ENCODE assay signal across 1 cellular context in the genomic region with DNA sequence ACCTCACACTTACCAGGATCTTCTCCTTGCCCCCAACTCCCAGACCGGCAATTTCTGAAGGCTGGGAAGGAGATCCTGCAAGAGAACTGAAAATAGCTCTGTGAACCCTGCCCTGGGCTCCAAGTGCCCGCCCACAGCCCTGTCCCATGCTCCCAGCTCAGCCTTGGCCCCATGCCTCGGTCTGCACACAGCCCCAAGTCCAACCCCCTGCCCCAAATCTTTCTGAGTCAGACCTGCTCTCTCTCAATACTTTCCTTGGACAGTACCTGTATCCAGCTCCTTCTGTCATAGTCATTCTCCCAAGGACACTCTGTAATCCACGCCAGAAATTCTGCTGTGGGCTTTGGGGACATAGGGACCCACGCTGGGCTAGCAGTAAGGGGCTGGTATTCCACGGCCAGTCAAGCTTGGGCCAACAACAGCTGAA.
TF ChIP-seq lines count a peak whose summit lies in the region.

No MANE protein-coding gene starts in this region.

TF ChIP-seq in HepG2, 621 proteins besides CTCF, POLR2A, EP300 and RAD21 (continued from another document and continues in another):
- TF ChIP-seq, protein P1, sequence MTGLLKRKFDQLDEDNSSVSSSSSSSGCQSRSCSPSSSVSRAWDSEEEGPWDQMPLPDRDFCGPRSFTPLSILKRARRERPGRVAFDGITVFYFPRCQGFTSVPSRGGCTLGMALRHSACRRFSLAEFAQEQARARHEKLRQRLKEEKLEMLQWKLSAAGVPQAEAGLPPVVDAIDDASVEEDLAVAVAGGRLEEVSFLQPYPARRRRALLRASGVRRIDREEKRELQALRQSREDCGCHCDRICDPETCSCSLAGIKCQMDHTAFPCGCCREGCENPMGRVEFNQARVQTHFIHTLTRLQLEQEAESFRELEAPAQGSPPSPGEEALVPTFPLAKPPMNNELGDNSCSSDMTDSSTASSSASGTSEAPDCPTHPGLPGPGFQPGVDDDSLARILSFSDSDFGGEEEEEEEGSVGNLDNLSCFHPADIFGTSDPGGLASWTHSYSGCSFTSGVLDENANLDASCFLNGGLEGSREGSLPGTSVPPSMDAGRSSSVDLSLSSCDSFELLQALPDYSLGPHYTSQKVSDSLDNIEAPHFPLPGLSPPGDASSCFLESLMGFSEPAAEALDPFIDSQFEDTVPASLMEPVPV (CRISPR knock-in tag; IDR thresholded peaks at IDR 0.05) = peak; percentile 39; the same call in 1 of the 2 replicates
- TF ChIP-seq, protein P2, sequence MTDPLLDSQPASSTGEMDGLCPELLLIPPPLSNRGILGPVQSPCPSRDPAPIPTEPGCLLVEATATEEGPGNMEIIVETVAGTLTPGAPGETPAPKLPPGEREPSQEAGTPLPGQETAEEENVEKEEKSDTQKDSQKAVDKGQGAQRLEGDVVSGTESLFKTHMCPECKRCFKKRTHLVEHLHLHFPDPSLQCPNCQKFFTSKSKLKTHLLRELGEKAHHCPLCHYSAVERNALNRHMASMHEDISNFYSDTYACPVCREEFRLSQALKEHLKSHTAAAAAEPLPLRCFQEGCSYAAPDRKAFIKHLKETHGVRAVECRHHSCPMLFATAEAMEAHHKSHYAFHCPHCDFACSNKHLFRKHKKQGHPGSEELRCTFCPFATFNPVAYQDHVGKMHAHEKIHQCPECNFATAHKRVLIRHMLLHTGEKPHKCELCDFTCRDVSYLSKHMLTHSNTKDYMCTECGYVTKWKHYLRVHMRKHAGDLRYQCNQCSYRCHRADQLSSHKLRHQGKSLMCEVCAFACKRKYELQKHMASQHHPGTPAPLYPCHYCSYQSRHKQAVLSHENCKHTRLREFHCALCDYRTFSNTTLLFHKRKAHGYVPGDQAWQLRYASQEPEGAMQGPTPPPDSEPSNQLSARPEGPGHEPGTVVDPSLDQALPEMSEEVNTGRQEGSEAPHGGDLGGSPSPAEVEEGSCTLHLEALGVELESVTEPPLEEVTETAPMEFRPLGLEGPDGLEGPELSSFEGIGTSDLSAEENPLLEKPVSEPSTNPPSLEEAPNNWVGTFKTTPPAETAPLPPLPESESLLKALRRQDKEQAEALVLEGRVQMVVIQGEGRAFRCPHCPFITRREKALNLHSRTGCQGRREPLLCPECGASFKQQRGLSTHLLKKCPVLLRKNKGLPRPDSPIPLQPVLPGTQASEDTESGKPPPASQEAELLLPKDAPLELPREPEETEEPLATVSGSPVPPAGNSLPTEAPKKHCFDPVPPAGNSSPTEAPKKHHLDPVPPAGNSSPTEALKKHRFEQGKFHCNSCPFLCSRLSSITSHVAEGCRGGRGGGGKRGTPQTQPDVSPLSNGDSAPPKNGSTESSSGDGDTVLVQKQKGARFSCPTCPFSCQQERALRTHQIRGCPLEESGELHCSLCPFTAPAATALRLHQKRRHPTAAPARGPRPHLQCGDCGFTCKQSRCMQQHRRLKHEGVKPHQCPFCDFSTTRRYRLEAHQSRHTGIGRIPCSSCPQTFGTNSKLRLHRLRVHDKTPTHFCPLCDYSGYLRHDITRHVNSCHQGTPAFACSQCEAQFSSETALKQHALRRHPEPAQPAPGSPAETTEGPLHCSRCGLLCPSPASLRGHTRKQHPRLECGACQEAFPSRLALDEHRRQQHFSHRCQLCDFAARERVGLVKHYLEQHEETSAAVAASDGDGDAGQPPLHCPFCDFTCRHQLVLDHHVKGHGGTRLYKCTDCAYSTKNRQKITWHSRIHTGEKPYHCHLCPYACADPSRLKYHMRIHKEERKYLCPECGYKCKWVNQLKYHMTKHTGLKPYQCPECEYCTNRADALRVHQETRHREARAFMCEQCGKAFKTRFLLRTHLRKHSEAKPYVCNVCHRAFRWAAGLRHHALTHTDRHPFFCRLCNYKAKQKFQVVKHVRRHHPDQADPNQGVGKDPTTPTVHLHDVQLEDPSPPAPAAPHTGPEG (CRISPR knock-in tag; IDR thresholded peaks at IDR 0.05) = no peak
- no peak for TF ChIP-seq ZBTB10 (CRISPR knock-in tag; IDR thresholded peaks at IDR 0.05; ENCODE audit: borderline replicate concordance)
- TF ChIP-seq MTA1 (CRISPR knock-in tag; IDR thresholded peaks at IDR 0.05; ENCODE audit: borderline replicate concordance) = peak; percentile 65; the same call in 1 of the 2 replicates
- no peak for TF ChIP-seq DR1 (CRISPR knock-in tag; IDR thresholded peaks at IDR 0.05)
- TF ChIP-seq ZBTB20 (CRISPR knock-in tag; IDR thresholded peaks at IDR 0.05; ENCODE audit: borderline replicate concordance, low read depth) = 0 out of 2 replicates have a peak, but pooled peaks have one; percentile 59
- TF ChIP-seq ZNF614 (CRISPR knock-in tag; IDR thresholded peaks at IDR 0.05; ENCODE audit: borderline replicate concordance) = no peak
- no peak for TF ChIP-seq NBN (conservative IDR thresholded peaks at IDR 0.05)
- 0 out of 2 replicates have a peak, but pooled peaks have one; percentile 34 for TF ChIP-seq POGK (CRISPR knock-in tag; conservative IDR thresholded peaks at IDR 0.05)
- TF ChIP-seq RNF2 (conservative IDR thresholded peaks at IDR 0.05; ENCODE audit: low read depth) = no peak
- TF ChIP-seq ZNF782 (CRISPR knock-in tag; IDR thresholded peaks at IDR 0.05; ENCODE audit: borderline replicate concordance) = peak; percentile 68; the same call in 1 of the 2 replicates
- TF ChIP-seq ZMYM3 (CRISPR knock-in tag; IDR thresholded peaks at IDR 0.05) = peak; percentile 62; the same call in 1 of the 2 replicates
- TF ChIP-seq PATZ1 (CRISPR knock-in tag; IDR thresholded peaks at IDR 0.05) = 0 out of 2 replicates have a peak, but pooled peaks have one; percentile 20
- TF ChIP-seq, protein P3, sequence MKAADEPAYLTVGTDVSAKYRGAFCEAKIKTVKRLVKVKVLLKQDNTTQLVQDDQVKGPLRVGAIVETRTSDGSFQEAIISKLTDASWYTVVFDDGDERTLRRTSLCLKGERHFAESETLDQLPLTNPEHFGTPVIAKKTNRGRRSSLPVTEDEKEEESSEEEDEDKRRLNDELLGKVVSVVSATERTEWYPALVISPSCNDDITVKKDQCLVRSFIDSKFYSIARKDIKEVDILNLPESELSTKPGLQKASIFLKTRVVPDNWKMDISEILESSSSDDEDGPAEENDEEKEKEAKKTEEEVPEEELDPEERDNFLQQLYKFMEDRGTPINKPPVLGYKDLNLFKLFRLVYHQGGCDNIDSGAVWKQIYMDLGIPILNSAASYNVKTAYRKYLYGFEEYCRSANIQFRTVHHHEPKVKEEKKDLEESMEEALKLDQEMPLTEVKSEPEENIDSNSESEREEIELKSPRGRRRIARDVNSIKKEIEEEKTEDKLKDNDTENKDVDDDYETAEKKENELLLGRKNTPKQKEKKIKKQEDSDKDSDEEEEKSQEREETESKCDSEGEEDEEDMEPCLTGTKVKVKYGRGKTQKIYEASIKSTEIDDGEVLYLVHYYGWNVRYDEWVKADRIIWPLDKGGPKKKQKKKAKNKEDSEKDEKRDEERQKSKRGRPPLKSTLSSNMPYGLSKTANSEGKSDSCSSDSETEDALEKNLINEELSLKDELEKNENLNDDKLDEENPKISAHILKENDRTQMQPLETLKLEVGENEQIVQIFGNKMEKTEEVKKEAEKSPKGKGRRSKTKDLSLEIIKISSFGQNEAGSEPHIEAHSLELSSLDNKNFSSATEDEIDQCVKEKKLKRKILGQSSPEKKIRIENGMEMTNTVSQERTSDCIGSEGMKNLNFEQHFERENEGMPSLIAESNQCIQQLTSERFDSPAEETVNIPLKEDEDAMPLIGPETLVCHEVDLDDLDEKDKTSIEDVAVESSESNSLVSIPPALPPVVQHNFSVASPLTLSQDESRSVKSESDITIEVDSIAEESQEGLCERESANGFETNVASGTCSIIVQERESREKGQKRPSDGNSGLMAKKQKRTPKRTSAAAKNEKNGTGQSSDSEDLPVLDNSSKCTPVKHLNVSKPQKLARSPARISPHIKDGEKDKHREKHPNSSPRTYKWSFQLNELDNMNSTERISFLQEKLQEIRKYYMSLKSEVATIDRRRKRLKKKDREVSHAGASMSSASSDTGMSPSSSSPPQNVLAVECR (CRISPR knock-in tag; IDR thresholded peaks at IDR 0.05; ENCODE audit: borderline replicate concordance) = peak; percentile 74; the same call in 1 of the 2 replicates
- TF ChIP-seq, protein P4, sequence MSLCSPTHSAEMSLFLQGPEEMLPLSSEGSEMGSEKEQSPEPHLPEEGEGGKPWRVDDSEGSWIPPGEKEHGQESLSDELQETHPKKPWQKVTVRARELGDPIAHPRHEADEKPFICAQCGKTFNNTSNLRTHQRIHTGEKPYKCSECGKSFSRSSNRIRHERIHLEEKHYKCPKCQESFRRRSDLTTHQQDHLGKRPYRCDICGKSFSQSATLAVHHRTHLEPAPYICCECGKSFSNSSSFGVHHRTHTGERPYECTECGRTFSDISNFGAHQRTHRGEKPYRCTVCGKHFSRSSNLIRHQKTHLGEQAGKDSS (CRISPR knock-in tag; IDR thresholded peaks at IDR 0.05; ENCODE audit: borderline replicate concordance, low read depth) = peak; percentile 70; the same call in 1 of the 2 replicates
- no peak for TF ChIP-seq PREB (CRISPR knock-in tag; IDR thresholded peaks at IDR 0.05)
- no peak for TF ChIP-seq MLLT10 (CRISPR knock-in tag; IDR thresholded peaks at IDR 0.05)
- no peak for TF ChIP-seq ASH2L (IDR thresholded peaks at IDR 0.05; ENCODE audit: insufficient read length, low read depth, low read length)
- TF ChIP-seq MXD3 (CRISPR knock-in tag; IDR thresholded peaks at IDR 0.05) = no peak
- TF ChIP-seq SPEN (CRISPR knock-in tag; IDR thresholded peaks at IDR 0.05; ENCODE audit: low read depth) = peak; percentile 32; the same call in 1 of the 2 replicates
- TF ChIP-seq SMARCC2 (IDR thresholded peaks at IDR 0.05) = no peak
